ENCODE assay signal across 10 cellular contexts in the genomic region with DNA sequence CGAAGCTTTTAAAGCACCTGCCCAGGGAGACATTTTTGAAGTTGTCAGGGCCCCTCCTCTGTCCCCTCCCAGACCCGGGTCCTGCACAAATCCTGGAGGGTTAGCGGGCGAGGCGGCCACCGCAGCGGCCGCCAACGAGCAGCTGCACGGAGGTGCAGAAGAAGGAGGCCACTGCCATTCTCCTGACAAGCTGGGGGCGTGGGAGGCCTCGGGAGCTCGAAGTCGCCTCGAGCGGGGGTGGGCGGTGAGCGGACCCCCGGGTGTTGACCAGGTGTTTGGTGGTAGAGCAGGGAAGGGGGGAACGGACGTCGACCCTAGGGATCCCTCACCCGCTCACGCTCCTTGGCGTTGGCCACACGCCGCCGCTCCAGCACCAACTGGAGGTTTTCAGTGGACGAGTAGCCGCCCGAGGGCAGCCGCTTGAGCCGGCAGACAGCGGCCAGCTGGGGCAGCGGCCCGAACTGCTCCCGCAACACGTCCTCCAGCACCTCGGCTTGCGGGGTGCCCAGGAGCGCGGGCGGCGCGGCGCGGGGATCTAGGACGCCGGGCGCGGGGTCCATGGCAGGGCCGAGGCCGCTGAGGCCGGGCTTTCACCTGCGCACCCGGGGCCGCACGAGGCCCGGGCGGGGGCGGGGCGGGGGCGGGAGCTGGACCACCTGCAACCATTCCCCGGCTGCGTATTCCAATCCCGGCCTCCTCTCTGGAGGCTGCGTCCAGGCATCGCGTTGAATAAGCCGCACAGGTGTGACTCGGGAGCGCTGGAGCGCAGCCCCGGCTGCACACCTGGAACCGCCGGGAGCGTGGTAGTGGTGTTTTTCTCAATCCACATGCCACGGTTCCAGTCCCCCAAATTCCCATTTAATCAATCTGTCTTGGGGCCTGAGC. TPM values are rescaled to one million over a fixed set of nuclear protein-coding genes. Genes with fewer than 3 reads are reported as not detected.
DNase-seq lines count a peak whose midpoint lies in the region; FAIRE-seq and TF ChIP-seq lines count a peak whose summit lies in the region.
"Had no signal": no experiment of that assay in that cellular context is flagged by ENCODE, and none has a peak within 500 bp of the region (broad histone marks: within the 10 kb centered on the region; RNA-seq: fewer than 3 reads in every experiment).

A gene with protein sequence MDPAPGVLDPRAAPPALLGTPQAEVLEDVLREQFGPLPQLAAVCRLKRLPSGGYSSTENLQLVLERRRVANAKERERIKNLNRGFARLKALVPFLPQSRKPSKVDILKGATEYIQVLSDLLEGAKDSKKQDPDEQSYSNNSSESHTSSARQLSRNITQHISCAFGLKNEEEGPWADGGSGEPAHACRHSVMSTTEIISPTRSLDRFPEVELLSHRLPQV (minus strand): TSS at position 565 of the 885 bp plus-strand sequence. CDS start 5 bp downstream, at position 560.

- FAIRE-seq in HTR-8/SVneo (lab: Jason Lieb, UNC), result no peak

- no peaks in the 10 kb centered on the region for H3K36me3 ChIP-seq in CD8-positive, alpha-beta memory T cell (ENCODE audit: insufficient read depth, low read length)

- TF ChIP-seq CTCF in endothelial cell (IDR thresholded peaks at IDR 0.05; ENCODE audit: unreplicated experiment) (no peak), neural crest cell (conservative IDR thresholded peaks at IDR 0.05) (no peak)

- POLR2A ChIA-PET in CD8-positive, alpha-beta memory T cell (lab: Charles Lee), result no interaction called here

- H3K27me3 ChIP-seq in CD8-positive, alpha-beta memory T cell (ENCODE audit: insufficient read depth, low read length, poor library complexity, severe bottlenecking), result peaks cover 11% of the 10 kb centered on the region

- peak within 1 kb of the TSS in 3 of 8 donors; percentile 15 to 54 (median 28) for H3K27ac Mint-ChIP-seq in CD8-positive, alpha-beta memory T cell
- H3K27ac Mint-ChIP-seq in endothelial cell (ENCODE audit: unreplicated experiment), result peak within 1 kb of the TSS; percentile 38
- H3K27ac Mint-ChIP-seq in neural crest cell (ENCODE audit: unreplicated experiment), result no peak within 1 kb of the TSS

- peaks cover 10% of the 10 kb centered on the region for H3K4me1 ChIP-seq in CD8-positive, alpha-beta memory T cell (ENCODE audit: insufficient read depth, low read length)

- peaks cover 6 to 13% (median 9%) of the 10 kb centered on the region in 3 donors for H3K4me1 Mint-ChIP-seq in CD8-positive, alpha-beta memory T cell
- H3K4me1 Mint-ChIP-seq in endothelial cell (ENCODE audit: unreplicated experiment), result peaks cover 18% of the 10 kb centered on the region
- H3K4me1 Mint-ChIP-seq in neural crest cell, result peaks cover 9% of the 10 kb centered on the region

- no peaks in the 10 kb centered on the region for H3K9me3 Mint-ChIP-seq in CD8-positive, alpha-beta memory T cell
- H3K9me3 Mint-ChIP-seq in endothelial cell (ENCODE audit: unreplicated experiment) (no peaks in the 10 kb centered on the region), neural crest cell (peaks cover 3% of the 10 kb centered on the region)

- peak within 1 kb of the TSS; percentile 1 for H3K4me3 ChIP-seq in CD8-positive, alpha-beta memory T cell (ENCODE audit: low read length)

- H3K27ac ChIP-seq in CD8-positive, alpha-beta memory T cell (ENCODE audit: low read depth, low read length), result no peak within 1 kb of the TSS
- H3K27ac ChIP-seq: RWPE1 had no signal

- DNase-seq in CD8-positive, alpha-beta memory T cell, result no peak
- DNase-seq in NCI-H748 treated with DMSO at 0.1 percent for 48 hours (lab: John Stamatoyannopoulos, UW) (peak; percentile 15), endothelial cell (ENCODE audit: low spot score) (peak; percentile 45), neural crest cell (ENCODE audit: low read depth, low spot score) (peak; percentile 20), Kasumi-1 (lab: John Stamatoyannopoulos, UW) (no peak), NCI-H146 (lab: John Stamatoyannopoulos, UW) (no peak), NK-92 (lab: John Stamatoyannopoulos, UW; ENCODE audit: unreplicated experiment) (no peak), HTR-8/SVneo (ENCODE audit: insufficient read length, low spot score) (no peak)

- H3K27me3 Mint-ChIP-seq in CD8-positive, alpha-beta memory T cell, result peaks cover 26 to 66% of the 10 kb centered on the region in 2 donors
- H3K27me3 Mint-ChIP-seq in endothelial cell (ENCODE audit: unreplicated experiment) (peaks cover 2% of the 10 kb centered on the region), neural crest cell (ENCODE audit: low read depth) (peaks cover 88% of the 10 kb centered on the region)

- CTCF ChIA-PET in CD8-positive, alpha-beta memory T cell (lab: Charles Lee), result interaction anchor here (1.2 kb wide), 1 partner anchor 9 kb away, joined by 4 read pairs; no protein-coding TSS in a partner anchor

- peak within 1 kb of the TSS in 6 of 7 donors; percentile 78 to 88 (median 82) for H3K4me3 Mint-ChIP-seq in CD8-positive, alpha-beta memory T cell
- H3K4me3 Mint-ChIP-seq in endothelial cell (ENCODE audit: unreplicated experiment) (peak within 1 kb of the TSS; percentile 85), neural crest cell (peak within 1 kb of the TSS; percentile 81)

- no peaks in the 10 kb centered on the region for H3K9me3 ChIP-seq in CD8-positive, alpha-beta memory T cell (ENCODE audit: low read length)

- H3K36me3 Mint-ChIP-seq in CD8-positive, alpha-beta memory T cell, result no peaks in the 10 kb centered on the region
- H3K36me3 Mint-ChIP-seq in endothelial cell (ENCODE audit: low read depth, unreplicated experiment), result no peaks in the 10 kb centered on the region
- H3K36me3 Mint-ChIP-seq in neural crest cell (ENCODE audit: low read depth), result peaks cover 3% of the 10 kb centered on the region

RNA-seq across cellular contexts. Expression of the gene that starts here (rescaled TPM):
- total RNA-seq in CD8-positive, alpha-beta memory T cell, result not detected
- polyA plus RNA-seq in CD8-positive, alpha-beta memory T cell, result not detected
- total RNA-seq in endothelial cell (ENCODE audit: unreplicated experiment), result not detected
- not detected in 2 replicates for total RNA-seq in neural crest cell
- total RNA-seq: renal cortical epithelial cell had no signal

Comparison
In these comparisons a context has a peak if more than half of its experiments do, and no peak if none do; other contexts are left out.
1. Peak in DNase-seq in endothelial cell; RNA of the gene not detected or under 1 TPM.
2. Peak in DNase-seq in neural crest cell; RNA of the gene not detected or under 1 TPM.